Comparison of ENCODE assay signal across 8 cellular contexts in the genomic region with DNA sequence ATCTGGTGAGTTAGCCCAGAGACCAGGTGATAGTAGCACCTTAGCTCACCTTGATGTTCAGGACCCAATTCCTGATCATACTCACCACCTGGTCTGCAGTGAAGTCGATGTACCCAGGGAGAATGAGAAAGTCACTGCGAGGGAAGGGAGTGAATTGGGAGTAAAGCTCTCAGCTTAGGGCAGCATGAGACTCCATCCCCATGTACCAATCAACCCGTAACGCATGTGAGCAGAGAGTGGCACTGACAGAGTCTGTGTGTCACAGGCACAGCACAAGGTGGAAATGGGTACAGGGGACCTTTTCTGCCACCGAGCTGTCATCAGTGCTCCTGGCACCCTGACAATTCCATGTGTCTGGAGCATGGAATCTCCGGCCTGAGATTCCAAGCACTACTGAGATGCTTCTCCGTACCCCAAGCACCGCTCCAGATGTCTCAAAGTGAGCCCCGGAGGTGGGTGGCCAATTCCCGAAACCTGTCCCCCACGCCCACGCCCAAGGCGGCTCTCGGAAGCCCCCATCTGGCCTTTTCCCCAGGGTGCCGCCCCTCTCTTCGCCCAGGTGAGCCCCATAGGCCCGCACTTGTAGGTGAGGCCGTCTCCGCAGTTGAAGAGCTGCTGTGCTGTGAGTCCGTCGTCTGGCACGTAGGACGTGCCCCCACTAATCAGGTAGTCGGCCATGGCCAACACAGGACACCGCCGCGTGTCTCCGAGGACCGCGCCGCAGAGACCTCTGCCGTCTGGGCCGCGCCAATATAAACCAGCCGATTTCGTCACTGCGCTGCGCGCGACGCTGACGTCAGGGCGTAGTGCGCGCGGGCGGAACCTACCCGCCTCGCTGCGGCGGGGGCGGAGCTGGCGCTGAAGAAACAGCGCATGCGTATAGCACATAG. TPM values are rescaled to one million over a fixed set of nuclear protein-coding genes. Genes with fewer than 3 reads are reported as not detected.
DNase-seq lines count a peak whose midpoint lies in the region; ATAC-seq, FAIRE-seq and TF ChIP-seq lines count a peak whose summit lies in the region.

A gene (minus strand): TSS at position 726 of the 890 bp plus-strand sequence. CDS start 48 bp downstream, at position 678.

- intact Hi-C loops in adrenal gland (cut with DNase I) (loop anchor here in 1 of 2 donors (10.0 kb wide), 1 partner anchor 1016 kb away; no protein-coding TSS in a partner anchor), left cardiac atrium (cut with DNase I) (no loop called here), upper lobe of right lung (cut with DNase I) (no loop called here)

- H3K27ac ChIP-seq in adrenal gland (peak within 1 kb of the TSS; percentile 12 to 94 (median 90)), upper lobe of right lung (peak within 1 kb of the TSS; percentile 93)

- peaks cover 17% of the 10 kb centered on the region for H3K36me3 Mint-ChIP-seq in progenitor cell of endocrine pancreas (ENCODE audit: insufficient read depth)

- no peaks in the 10 kb centered on the region for H3K9me3 Mint-ChIP-seq in progenitor cell of endocrine pancreas (ENCODE audit: low read depth)

- H3K4me3 Mint-ChIP-seq in progenitor cell of endocrine pancreas (ENCODE audit: low read depth) = peak within 1 kb of the TSS; percentile 84

- H3K27me3 Mint-ChIP-seq in progenitor cell of endocrine pancreas = no peaks in the 10 kb centered on the region

- H3K4me1 ChIP-seq in adrenal gland (replicated peaks in 1 of 2) (peaks cover 10 to 19% of the 10 kb centered on the region in 2 donors), upper lobe of right lung (peaks cover 11% of the 10 kb centered on the region)

- H3K27me3 ChIP-seq in adrenal gland (no peaks in the 10 kb centered on the region), upper lobe of right lung (no peaks in the 10 kb centered on the region)

- H3K4me3 ChIP-seq in adrenal gland (peak within 1 kb of the TSS in 3 of 4 donors; percentile 1 to 73 (median 50)), upper lobe of right lung (peak within 1 kb of the TSS; percentile 80)

- peaks cover 0 to 56% of the 10 kb centered on the region in 2 donors for H3K36me3 ChIP-seq in adrenal gland (replicated peaks in 1 of 2)
- H3K36me3 ChIP-seq in upper lobe of right lung = peaks cover 73% of the 10 kb centered on the region

- TF ChIP-seq CTCF in adrenal gland (IDR thresholded peaks at IDR 0.05) (peak in 2 of 6 experiments; percentile 12 to 14), progenitor cell of endocrine pancreas (IDR thresholded peaks at IDR 0.05; ENCODE audit: unreplicated experiment) (peak; percentile 7), upper lobe of right lung (IDR thresholded peaks at IDR 0.05) (no peak)

- FAIRE-seq in GM12892 (lab: Jason Lieb, UNC) = peak; percentile 99

- peak; percentile 91 for ATAC-seq in HG02798 (IDR thresholded peaks at IDR 0.05; ENCODE audit: poor library complexity, unreplicated experiment)
- peak; percentile 92 to 97 for ATAC-seq in left cardiac atrium
- ATAC-seq in upper lobe of right lung = peak; percentile 96

- peak; percentile 76 for DNase-seq in GM12892 (ENCODE audit: insufficient read length)
- DNase-seq in NCI-H1436 treated with DMSO at 0.1 percent for 48 hours (lab: John Stamatoyannopoulos, UW) = peak; percentile 42
- peak; percentile 81 to 96 (median 90) for DNase-seq in T-helper 1 cell
- peak; percentile 92 to 97 (median 94) for DNase-seq in adrenal gland
- DNase-seq in left cardiac atrium = peak; percentile 95
- peak; percentile 81 for DNase-seq in progenitor cell of endocrine pancreas (ENCODE audit: low spot score, unreplicated experiment)
- DNase-seq in upper lobe of right lung = peak; percentile 97

- WGBS in adrenal gland, 4 donors = 2 to 17% (median 3%) methylated on average over 9 to 55 of the region's 55 CpGs

- H3K27ac Mint-ChIP-seq in progenitor cell of endocrine pancreas = peak within 1 kb of the TSS; percentile 97

- H3K4me1 Mint-ChIP-seq in progenitor cell of endocrine pancreas (ENCODE audit: low read depth) = peaks cover 9% of the 10 kb centered on the region

- peak; percentile 100 for TF ChIP-seq POLR2A in GM12892 (IDR thresholded peaks at IDR 0.05; ENCODE audit: low read depth, low read length)
- TF ChIP-seq POLR2A in adrenal gland (IDR thresholded peaks at IDR 0.05) = peak; percentile 98

- H3K9me3 ChIP-seq in adrenal gland (replicated peaks in 1 of 3) = no peaks in the 10 kb centered on the region
- H3K9me3 ChIP-seq in upper lobe of right lung = no peaks in the 10 kb centered on the region

RNA-seq across cellular contexts. Expression of the gene that starts here (rescaled TPM):
- polyA plus RNA-seq in GM12892 (2012; ENCODE audit: missing spikeins) = 252 TPM
- total RNA-seq in adrenal gland (100 to 1,000 TPM; 113 to 208 (median 127) TPM), left cardiac atrium (10 to 100 TPM; 60.2 to 71.3 TPM), progenitor cell of endocrine pancreas (197 and 206 TPM in 2 replicates), upper lobe of right lung (107 TPM)
- polyA plus RNA-seq in adrenal gland = 100 to 1,000 TPM; 145 to 171 (median 152) TPM

Comparison
In these comparisons a context has a peak if more than half of its experiments do, and no peak if none do; other contexts are left out.
1. Peak in every context shown above with its lines: DNase-seq, ATAC-seq, H3K4me3 ChIP-seq and H3K27ac ChIP-seq.
2. DNase-seq: peak in every context shown above with its lines; median percentile 97 in upper lobe of right lung; 95 in left cardiac atrium; 94 in adrenal gland; 90 in T-helper 1 cell; 81 in progenitor cell of endocrine pancreas; 76 in GM12892; 42 in NCI-H1436 treated with DMSO at 0.1 percent for 48 hours.